Comparison of ENCODE assay signal across 8 cellular contexts in genomic region chr16:1983544-1984346, GRCh38. TPM values are rescaled to one million over a fixed set of nuclear protein-coding genes. Genes with fewer than 3 reads are reported as not detected.
DNase-seq lines count a peak whose midpoint lies in the region; ATAC-seq and TF ChIP-seq lines count a peak whose summit lies in the region.

TSS of gene GFER (plus strand) at chr16:1984193. CDS start at chr16:1984219, 26 bp downstream.

- H3K36me3 ChIP-seq in HEK293 (ENCODE audit: control insufficient read depth in 2 of 2, insufficient read depth in 1 of 2, low read length in 2 of 2), result peaks cover 0 to 32% of the 10 kb centered on the region in 2 experiments; a peak in 1 of 3 replicates
- 0 out of 2 replicates have a peak, but pooled peaks cover 4% of the 10 kb centered on the region for H3K36me3 ChIP-seq in MM.1S (replicated peaks; ENCODE audit: insufficient read depth, low read length)
- no peaks in the 10 kb centered on the region for H3K36me3 ChIP-seq in aorta (ENCODE audit: control insufficient read depth in 1 of 2, insufficient read depth in 2 of 2, low read length in 1 of 2)

- ATAC-seq in Right ventricle myocardium inferior, result peak; percentile 97
- ATAC-seq in omental fat pad (ENCODE audit: low FRiP score), result peak; percentile 93
- ATAC-seq in aorta (ENCODE audit: low FRiP score), result peak; percentile 95

- CTCF ChIA-PET in HEK293 (lab: Yijun Ruan, JAX), result interaction anchor here (0.5 to 4.5 kb wide), 3 partner anchors 14 to 1236 kb away, joined by 3 to 28 read pairs (median 3); no protein-coding TSS in a partner anchor

- DNase-seq in MM.1S (peak; percentile 90), SK-N-DZ (ENCODE audit: low spot score) (peak; percentile 92), Right ventricle myocardium inferior (ENCODE audit: missing footprints) (peak; percentile 95), omental fat pad (ENCODE audit: low spot score) (peak; percentile 54), aorta (peak; percentile 95 to 96)

- peaks cover 27% of the 10 kb centered on the region for H3F3A ChIP-seq in MM.1S (ENCODE audit: insufficient read depth, low read length)

- POLR2A ChIA-PET in HEK293 (lab: Yijun Ruan, JAX), result interaction anchor here (1.0 to 6.3 kb wide), 4 partner anchors 12 to 172 kb away, joined by 6 to 46 read pairs (median 10); partner anchors contain the start of genes RPS2, TBL3 and TRAF7

- no peaks in the 10 kb centered on the region for H4K20me1 ChIP-seq in MM.1S (ENCODE audit: insufficient read depth, low read length)

- no peaks in the 10 kb centered on the region for H3K9me3 ChIP-seq in HEK293 (ENCODE audit: control insufficient read depth, insufficient read depth, low read depth, low read length)
- no peaks in the 10 kb centered on the region for H3K9me3 ChIP-seq in MM.1S (replicated peaks; ENCODE audit: insufficient read depth, low read length)
- H3K9me3 ChIP-seq in aorta (ENCODE audit: control insufficient read depth, low read length), result no peaks in the 10 kb centered on the region

- H2AFZ ChIP-seq in MM.1S (ENCODE audit: low read length), result peak within 1 kb of the TSS; percentile 62

- 0% methylated on average over 81 to 109 of the region's 109 CpGs for WGBS in adipose tissue, 3 donors
- 0% methylated on average over 86 to 109 of the region's 109 CpGs for WGBS in aorta, 2 donors

- no peaks in the 10 kb centered on the region for H3K9me2 ChIP-seq in MM.1S (replicated peaks; ENCODE audit: insufficient read depth, low read length)

- H3K79me2 ChIP-seq in MM.1S (ENCODE audit: low read length), result peaks cover 16% of the 10 kb centered on the region

- intact Hi-C loops in Right ventricle myocardium inferior (cut with DNase I), result no loop called here
- intact Hi-C loops in aorta (cut with DNase I), result no loop called here

- H3K4me3 ChIP-seq in HEK293 (ENCODE audit: low read depth, low read length) (peak within 1 kb of the TSS; percentile 73), MM.1S (ENCODE audit: low read length) (peak within 1 kb of the TSS; percentile 99), aorta (ENCODE audit: low read length in 2 of 2) (peak within 1 kb of the TSS; percentile 39 to 78)

- H3K27ac ChIP-seq in HEK293 (ENCODE audit: extremely low read depth, low read depth, low read length), result peak within 1 kb of the TSS; percentile 83
- no peak within 1 kb of the TSS for H3K27ac ChIP-seq in MM.1S (ENCODE audit: low read length)
- H3K27ac ChIP-seq in adipose tissue (ENCODE audit: low read depth, low read length), result no peak within 1 kb of the TSS
- H3K27ac ChIP-seq in aorta (ENCODE audit: low read depth in 1 of 2, low read length in 2 of 2), result peak within 1 kb of the TSS in 1 of 2 donors; percentile 0

- peak within 1 kb of the TSS; percentile 97 for H3K4me2 ChIP-seq in MM.1S (ENCODE audit: low read depth, low read length)

- H3K4me1 ChIP-seq in HEK293 (ENCODE audit: control insufficient read depth, insufficient read depth, low read length), result peaks cover 7% of the 10 kb centered on the region; the same call in 1 of the 2 replicates
- peaks cover 16% of the 10 kb centered on the region for H3K4me1 ChIP-seq in MM.1S (ENCODE audit: low read length)
- H3K4me1 ChIP-seq in aorta (ENCODE audit: control insufficient read depth in 1 of 2, insufficient read depth in 2 of 2, low read length in 2 of 2), result peaks cover 0 to 1% of the 10 kb centered on the region in 2 donors

- peak within 1 kb of the TSS; percentile 86 for H3K9ac ChIP-seq in MM.1S (ENCODE audit: low read length)

- H3K27me3 ChIP-seq in MM.1S (replicated peaks; ENCODE audit: insufficient read depth, low read length) (peaks cover 39% of the 10 kb centered on the region), aorta (ENCODE audit: control insufficient read depth in 1 of 2, insufficient read depth in 2 of 2, low read length in 1 of 2) (peaks cover 0 to 2% of the 10 kb centered on the region in 2 donors)

- TF ChIP-seq CTCF in GM12873 (IDR thresholded peaks at IDR 0.05; ENCODE audit: insufficient read depth, low read depth, low read length, missing control alignments), result peak; percentile 50
- peak; percentile 91 for TF ChIP-seq CTCF in HEK293 (tag by site-specific recombination; IDR thresholded peaks at IDR 0.05)
- TF ChIP-seq CTCF in MM.1S (IDR thresholded peaks at IDR 0.05; ENCODE audit: low read length), result peak; percentile 39
- no peak for TF ChIP-seq CTCF in omental fat pad (IDR thresholded peaks at IDR 0.05)

TF ChIP-seq in HEK293, 187 proteins besides CTCF, POLR2A, EP300 and RAD21 (continues in another document):
- TF ChIP-seq ZNF639 (tag by site-specific recombination; IDR thresholded peaks at IDR 0.05) (no peak), PRDM1 (tag by site-specific recombination; IDR thresholded peaks at IDR 0.05) (peak; percentile 32; the same call in 1 of the 2 replicates), ZNF585B (tag by site-specific recombination; IDR thresholded peaks at IDR 0.05) (no peak; the same call in 1 of the 2 replicates), ZFHX2 (tag by site-specific recombination; conservative IDR thresholded peaks at IDR 0.05) (no peak), ZFP69B (tag by site-specific recombination; IDR thresholded peaks at IDR 0.05) (no peak), KLF17 (tag by site-specific recombination; IDR thresholded peaks at IDR 0.05) (peak; percentile 97), ZBTB49 (tag by site-specific recombination; IDR thresholded peaks at IDR 0.05; ENCODE audit: low read depth) (no peak), SP3 (tag by site-specific recombination; IDR thresholded peaks at IDR 0.05) (peak; percentile 57), KLF16 (tag by site-specific recombination; IDR thresholded peaks at IDR 0.05) (peak; percentile 94), GLIS1 (tag by site-specific recombination; IDR thresholded peaks at IDR 0.05) (no peak), KLF9 (tag by site-specific recombination; IDR thresholded peaks at IDR 0.05; ENCODE audit: low read depth) (peak; percentile 84), ZNF626 (tag by site-specific recombination; IDR thresholded peaks at IDR 0.05) (no peak), ZNF48 (tag by site-specific recombination; IDR thresholded peaks at IDR 0.05) (no peak), ZBTB17 (tag by site-specific recombination; IDR thresholded peaks at IDR 0.05) (peak; percentile 94), ZNF23 (tag by site-specific recombination; IDR thresholded peaks at IDR 0.05; ENCODE audit: borderline replicate concordance) (no peak; the same call in 1 of the 2 replicates), PATZ1 (tag by site-specific recombination; IDR thresholded peaks at IDR 0.05) (peak; percentile 93)

RNA-seq across cellular contexts. Expression of gene GFER, which starts in this region (rescaled TPM):
- 49.5 and 50.6 TPM in 2 replicates for polyA plus RNA-seq in SK-N-DZ (2014; cell fraction: cytosol; rRNA removed)
- 69.2 and 77.4 TPM in 2 replicates for polyA plus RNA-seq in SK-N-DZ (2014; cell fraction: nucleus; rRNA removed)
- polyA plus RNA-seq in adipose tissue (10 to 100 TPM; 21.0 to 40.4 (median 30.8) TPM), aorta (10 to 100 TPM; 32.5 to 44.2 TPM)
- total RNA-seq in Right ventricle myocardium inferior (25.8 TPM), omental fat pad (10 to 100 TPM; 11.9 to 18.4 (median 16.0) TPM), aorta (10 to 100 TPM; 11.3 to 13.3 TPM)

Comparison
In these comparisons a context has a peak if more than half of its experiments do, and no peak if none do; other contexts are left out.
1. CTCF ChIP-seq: peak in GM12873 (single experiment), HEK293 (single experiment) and MM.1S (single experiment); none in omental fat pad (0 of 3).
2. Peak in every context shown above with its lines, with median percentiles within 50 percentile points of each other: H3K4me3 ChIP-seq, DNase-seq and ATAC-seq.